Comparison of ENCODE assay signal across 1 cellular context in the genomic region with DNA sequence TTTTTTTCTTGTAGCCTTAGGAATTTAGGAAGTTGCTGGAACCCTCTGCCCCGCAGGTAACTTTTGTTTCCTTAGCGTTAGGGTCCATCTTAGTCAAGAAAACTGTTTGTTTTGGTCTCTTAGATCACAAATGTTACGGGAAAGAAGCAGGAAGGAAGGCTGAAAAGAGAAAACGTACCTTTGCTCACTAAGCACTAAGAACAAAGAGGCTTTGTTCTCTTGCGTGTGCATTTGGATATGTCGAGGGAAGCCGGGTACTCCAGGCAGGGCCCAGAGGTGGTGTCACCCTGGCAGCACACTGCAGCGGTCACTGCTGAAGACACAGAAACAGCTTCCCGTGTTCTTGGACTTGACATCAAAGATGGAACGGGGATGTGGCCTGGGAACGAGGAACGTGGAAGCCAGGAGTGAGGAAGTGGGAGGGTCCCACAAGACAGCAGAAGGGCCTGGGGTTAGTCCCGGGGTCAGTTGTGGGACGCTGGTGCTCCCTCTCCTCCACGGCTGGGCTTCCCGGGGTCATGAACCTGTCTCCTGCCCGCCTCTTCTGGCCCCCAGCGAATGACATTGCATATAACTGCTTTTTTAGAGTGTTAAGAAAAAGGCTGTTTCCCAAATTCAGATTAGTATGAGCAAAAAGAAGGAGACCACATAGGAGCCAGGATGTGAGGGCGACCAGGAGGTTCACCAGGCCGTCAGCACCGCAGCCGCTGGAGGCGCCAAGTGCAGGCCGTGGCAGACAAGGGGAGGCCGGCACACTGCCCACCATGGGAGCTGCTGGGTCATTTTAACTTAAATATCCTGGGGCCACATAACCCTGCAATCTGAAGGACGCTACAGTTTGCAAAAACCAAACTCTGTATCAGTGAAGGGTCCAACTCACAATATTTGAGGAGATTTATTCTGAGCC.
A peak's percentile ranks its signal among the peaks of the same experiment; 100 is the strongest.
TF ChIP-seq lines count a peak whose summit lies in the region.

No MANE protein-coding gene starts in this region.

TF ChIP-seq in HepG2, 621 proteins besides CTCF, POLR2A, EP300 and RAD21 (continued from another document and continues in another):
- TF ChIP-seq ZZZ3 (CRISPR knock-in tag; IDR thresholded peaks at IDR 0.05; ENCODE audit: borderline replicate concordance) (no peak), FOXA1 (IDR thresholded peaks at IDR 0.05) (no peak), FOXA1 (CRISPR knock-in tag; IDR thresholded peaks at IDR 0.05) (peak; percentile 29), ZNF75D (CRISPR knock-in tag; IDR thresholded peaks at IDR 0.05; ENCODE audit: borderline replicate concordance) (no peak), SMYD3 (CRISPR knock-in tag; IDR thresholded peaks at IDR 0.05) (no peak), ZNF607 (CRISPR knock-in tag; IDR thresholded peaks at IDR 0.05; ENCODE audit: borderline replicate concordance) (no peak), TGIF2 (CRISPR knock-in tag; IDR thresholded peaks at IDR 0.05) (peak; percentile 11; the same call in 1 of the 2 replicates), HOXA5 (CRISPR knock-in tag; IDR thresholded peaks at IDR 0.05) (no peak), SAP130 (CRISPR knock-in tag; IDR thresholded peaks at IDR 0.05; ENCODE audit: low read depth) (peak; percentile 80), MTF2 (CRISPR knock-in tag; IDR thresholded peaks at IDR 0.05; ENCODE audit: borderline replicate concordance) (no peak), ZNF383 (CRISPR knock-in tag; IDR thresholded peaks at IDR 0.05; ENCODE audit: borderline replicate concordance) (no peak), ZNF562 (CRISPR knock-in tag; IDR thresholded peaks at IDR 0.05; ENCODE audit: borderline replicate concordance) (no peak), ZNF546 (CRISPR knock-in tag; conservative IDR thresholded peaks at IDR 0.05) (no peak), ZSCAN25 (CRISPR knock-in tag; IDR thresholded peaks at IDR 0.05) (no peak), ZNF292 (CRISPR knock-in tag; IDR thresholded peaks at IDR 0.05; ENCODE audit: borderline replicate concordance, low read depth) (peak; percentile 53; the same call in 1 of the 2 replicates), ZNF776 (CRISPR knock-in tag; IDR thresholded peaks at IDR 0.05) (no peak), RXRB (CRISPR knock-in tag; IDR thresholded peaks at IDR 0.05; ENCODE audit: borderline replicate concordance) (peak; percentile 70), ZNF746 (CRISPR knock-in tag; IDR thresholded peaks at IDR 0.05) (no peak), ADNP (CRISPR knock-in tag; IDR thresholded peaks at IDR 0.05) (no peak), ZKSCAN8 (CRISPR knock-in tag; IDR thresholded peaks at IDR 0.05; ENCODE audit: borderline replicate concordance) (peak; percentile 35; the same call in 1 of the 2 replicates), YY1 (IDR thresholded peaks at IDR 0.05; ENCODE audit: insufficient read depth, insufficient replicate concordance, low read depth, low read length) (no peak), ZNF296 (CRISPR knock-in tag; conservative IDR thresholded peaks at IDR 0.05) (no peak), ZNF207 (IDR thresholded peaks at IDR 0.05; ENCODE audit: borderline replicate concordance) (no peak), SOX13 (IDR thresholded peaks at IDR 0.05) (0 out of 2 replicates have a peak, but pooled peaks have one; percentile 35), SOX13 (CRISPR knock-in tag; conservative IDR thresholded peaks at IDR 0.05 in 1 of 2, IDR thresholded peaks at IDR 0.05 in 1 of 2) (peak in 1 of 2 experiments; percentile 93; a peak in 2 of 4 replicates)
- TF ChIP-seq, protein P1, sequence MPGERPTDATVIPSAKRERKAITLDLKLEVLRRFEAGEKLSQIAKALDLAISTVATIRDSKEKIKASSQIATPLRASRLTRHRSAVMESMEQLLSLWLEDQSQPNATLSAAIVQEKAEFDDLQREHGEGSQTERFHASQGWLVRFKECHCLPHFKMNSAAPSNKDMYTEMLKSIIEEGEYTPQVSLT (CRISPR knock-in tag; IDR thresholded peaks at IDR 0.05; ENCODE audit: borderline replicate concordance, low read depth): no peak
- TF ChIP-seq, protein P2, sequence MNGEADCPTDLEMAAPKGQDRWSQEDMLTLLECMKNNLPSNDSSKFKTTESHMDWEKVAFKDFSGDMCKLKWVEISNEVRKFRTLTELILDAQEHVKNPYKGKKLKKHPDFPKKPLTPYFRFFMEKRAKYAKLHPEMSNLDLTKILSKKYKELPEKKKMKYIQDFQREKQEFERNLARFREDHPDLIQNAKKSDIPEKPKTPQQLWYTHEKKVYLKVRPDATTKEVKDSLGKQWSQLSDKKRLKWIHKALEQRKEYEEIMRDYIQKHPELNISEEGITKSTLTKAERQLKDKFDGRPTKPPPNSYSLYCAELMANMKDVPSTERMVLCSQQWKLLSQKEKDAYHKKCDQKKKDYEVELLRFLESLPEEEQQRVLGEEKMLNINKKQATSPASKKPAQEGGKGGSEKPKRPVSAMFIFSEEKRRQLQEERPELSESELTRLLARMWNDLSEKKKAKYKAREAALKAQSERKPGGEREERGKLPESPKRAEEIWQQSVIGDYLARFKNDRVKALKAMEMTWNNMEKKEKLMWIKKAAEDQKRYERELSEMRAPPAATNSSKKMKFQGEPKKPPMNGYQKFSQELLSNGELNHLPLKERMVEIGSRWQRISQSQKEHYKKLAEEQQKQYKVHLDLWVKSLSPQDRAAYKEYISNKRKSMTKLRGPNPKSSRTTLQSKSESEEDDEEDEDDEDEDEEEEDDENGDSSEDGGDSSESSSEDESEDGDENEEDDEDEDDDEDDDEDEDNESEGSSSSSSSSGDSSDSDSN (CRISPR knock-in tag; IDR thresholded peaks at IDR 0.05): peak; percentile 61
- TF ChIP-seq, protein P3, sequence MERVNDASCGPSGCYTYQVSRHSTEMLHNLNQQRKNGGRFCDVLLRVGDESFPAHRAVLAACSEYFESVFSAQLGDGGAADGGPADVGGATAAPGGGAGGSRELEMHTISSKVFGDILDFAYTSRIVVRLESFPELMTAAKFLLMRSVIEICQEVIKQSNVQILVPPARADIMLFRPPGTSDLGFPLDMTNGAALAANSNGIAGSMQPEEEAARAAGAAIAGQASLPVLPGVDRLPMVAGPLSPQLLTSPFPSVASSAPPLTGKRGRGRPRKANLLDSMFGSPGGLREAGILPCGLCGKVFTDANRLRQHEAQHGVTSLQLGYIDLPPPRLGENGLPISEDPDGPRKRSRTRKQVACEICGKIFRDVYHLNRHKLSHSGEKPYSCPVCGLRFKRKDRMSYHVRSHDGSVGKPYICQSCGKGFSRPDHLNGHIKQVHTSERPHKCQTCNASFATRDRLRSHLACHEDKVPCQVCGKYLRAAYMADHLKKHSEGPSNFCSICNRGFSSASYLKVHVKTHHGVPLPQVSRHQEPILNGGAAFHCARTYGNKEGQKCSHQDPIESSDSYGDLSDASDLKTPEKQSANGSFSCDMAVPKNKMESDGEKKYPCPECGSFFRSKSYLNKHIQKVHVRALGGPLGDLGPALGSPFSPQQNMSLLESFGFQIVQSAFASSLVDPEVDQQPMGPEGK (CRISPR knock-in tag; IDR thresholded peaks at IDR 0.05): peak; percentile 48; the same call in 1 of the 2 replicates
- TF ChIP-seq, protein P4, sequence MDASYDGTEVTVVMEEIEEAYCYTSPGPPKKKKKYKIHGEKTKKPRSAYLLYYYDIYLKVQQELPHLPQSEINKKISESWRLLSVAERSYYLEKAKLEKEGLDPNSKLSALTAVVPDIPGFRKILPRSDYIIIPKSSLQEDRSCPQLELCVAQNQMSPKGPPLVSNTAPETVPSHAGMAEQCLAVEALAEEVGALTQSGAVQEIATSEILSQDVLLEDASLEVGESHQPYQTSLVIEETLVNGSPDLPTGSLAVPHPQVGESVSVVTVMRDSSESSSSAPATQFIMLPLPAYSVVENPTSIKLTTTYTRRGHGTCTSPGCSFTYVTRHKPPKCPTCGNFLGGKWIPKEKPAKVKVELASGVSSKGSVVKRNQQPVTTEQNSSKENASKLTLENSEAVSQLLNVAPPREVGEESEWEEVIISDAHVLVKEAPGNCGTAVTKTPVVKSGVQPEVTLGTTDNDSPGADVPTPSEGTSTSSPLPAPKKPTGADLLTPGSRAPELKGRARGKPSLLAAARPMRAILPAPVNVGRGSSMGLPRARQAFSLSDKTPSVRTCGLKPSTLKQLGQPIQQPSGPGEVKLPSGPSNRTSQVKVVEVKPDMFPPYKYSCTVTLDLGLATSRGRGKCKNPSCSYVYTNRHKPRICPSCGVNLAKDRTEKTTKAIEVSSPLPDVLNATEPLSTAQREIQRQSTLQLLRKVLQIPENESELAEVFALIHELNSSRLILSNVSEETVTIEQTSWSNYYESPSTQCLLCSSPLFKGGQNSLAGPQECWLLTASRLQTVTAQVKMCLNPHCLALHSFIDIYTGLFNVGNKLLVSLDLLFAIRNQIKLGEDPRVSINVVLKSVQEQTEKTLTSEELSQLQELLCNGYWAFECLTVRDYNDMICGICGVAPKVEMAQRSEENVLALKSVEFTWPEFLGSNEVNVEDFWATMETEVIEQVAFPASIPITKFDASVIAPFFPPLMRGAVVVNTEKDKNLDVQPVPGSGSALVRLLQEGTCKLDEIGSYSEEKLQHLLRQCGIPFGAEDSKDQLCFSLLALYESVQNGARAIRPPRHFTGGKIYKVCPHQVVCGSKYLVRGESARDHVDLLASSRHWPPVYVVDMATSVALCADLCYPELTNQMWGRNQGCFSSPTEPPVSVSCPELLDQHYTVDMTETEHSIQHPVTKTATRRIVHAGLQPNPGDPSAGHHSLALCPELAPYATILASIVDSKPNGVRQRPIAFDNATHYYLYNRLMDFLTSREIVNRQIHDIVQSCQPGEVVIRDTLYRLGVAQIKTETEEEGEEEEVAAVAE (CRISPR knock-in tag; IDR thresholded peaks at IDR 0.05; ENCODE audit: borderline replicate concordance): no peak
- TF ChIP-seq, protein P5, sequence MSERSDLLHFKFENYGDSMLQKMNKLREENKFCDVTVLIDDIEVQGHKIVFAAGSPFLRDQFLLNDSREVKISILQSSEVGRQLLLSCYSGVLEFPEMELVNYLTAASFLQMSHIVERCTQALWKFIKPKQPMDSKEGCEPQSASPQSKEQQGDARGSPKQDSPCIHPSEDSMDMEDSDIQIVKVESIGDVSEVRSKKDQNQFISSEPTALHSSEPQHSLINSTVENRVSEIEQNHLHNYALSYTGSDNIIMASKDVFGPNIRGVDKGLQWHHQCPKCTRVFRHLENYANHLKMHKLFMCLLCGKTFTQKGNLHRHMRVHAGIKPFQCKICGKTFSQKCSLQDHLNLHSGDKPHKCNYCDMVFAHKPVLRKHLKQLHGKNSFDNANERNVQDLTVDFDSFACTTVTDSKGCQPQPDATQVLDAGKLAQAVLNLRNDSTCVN (CRISPR knock-in tag; IDR thresholded peaks at IDR 0.05; ENCODE audit: borderline replicate concordance): no peak
- TF ChIP-seq, protein P6, sequence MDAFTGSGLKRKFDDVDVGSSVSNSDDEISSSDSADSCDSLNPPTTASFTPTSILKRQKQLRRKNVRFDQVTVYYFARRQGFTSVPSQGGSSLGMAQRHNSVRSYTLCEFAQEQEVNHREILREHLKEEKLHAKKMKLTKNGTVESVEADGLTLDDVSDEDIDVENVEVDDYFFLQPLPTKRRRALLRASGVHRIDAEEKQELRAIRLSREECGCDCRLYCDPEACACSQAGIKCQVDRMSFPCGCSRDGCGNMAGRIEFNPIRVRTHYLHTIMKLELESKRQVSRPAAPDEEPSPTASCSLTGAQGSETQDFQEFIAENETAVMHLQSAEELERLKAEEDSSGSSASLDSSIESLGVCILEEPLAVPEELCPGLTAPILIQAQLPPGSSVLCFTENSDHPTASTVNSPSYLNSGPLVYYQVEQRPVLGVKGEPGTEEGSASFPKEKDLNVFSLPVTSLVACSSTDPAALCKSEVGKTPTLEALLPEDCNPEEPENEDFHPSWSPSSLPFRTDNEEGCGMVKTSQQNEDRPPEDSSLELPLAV (CRISPR knock-in tag; conservative IDR thresholded peaks at IDR 0.05; ENCODE audit: low read depth): no peak
- TF ChIP-seq, protein P7, sequence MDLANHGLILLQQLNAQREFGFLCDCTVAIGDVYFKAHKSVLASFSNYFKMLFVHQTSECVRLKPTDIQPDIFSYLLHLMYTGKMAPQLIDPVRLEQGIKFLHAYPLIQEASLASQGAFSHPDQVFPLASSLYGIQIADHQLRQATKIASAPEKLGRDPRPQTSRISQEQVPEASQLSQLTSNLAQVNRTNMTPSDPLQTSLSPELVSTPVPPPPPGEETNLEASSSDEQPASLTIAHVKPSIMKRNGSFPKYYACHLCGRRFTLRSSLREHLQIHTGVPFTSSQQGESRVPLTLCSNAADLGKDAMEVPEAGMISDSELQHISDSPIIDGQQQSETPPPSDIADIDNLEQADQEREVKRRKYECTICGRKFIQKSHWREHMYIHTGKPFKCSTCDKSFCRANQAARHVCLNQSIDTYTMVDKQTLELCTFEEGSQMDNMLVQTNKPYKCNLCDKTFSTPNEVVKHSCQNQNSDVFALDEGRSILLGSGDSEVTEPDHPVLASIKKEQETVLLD (CRISPR knock-in tag; IDR thresholded peaks at IDR 0.05; ENCODE audit: low read depth): no peak
- TF ChIP-seq, protein P8, sequence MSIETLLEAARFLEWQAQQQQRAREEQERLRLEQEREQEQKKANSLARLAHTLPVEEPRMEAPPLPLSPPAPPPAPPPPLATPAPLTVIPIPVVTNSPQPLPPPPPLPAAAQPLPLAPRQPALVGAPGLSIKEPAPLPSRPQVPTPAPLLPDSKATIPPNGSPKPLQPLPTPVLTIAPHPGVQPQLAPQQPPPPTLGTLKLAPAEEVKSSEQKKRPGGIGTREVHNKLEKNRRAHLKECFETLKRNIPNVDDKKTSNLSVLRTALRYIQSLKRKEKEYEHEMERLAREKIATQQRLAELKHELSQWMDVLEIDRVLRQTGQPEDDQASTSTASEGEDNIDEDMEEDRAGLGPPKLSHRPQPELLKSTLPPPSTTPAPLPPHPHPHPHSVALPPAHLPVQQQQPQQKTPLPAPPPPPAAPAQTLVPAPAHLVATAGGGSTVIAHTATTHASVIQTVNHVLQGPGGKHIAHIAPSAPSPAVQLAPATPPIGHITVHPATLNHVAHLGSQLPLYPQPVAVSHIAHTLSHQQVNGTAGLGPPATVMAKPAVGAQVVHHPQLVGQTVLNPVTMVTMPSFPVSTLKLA (IDR thresholded peaks at IDR 0.05): no peak
- TF ChIP-seq, protein P9, sequence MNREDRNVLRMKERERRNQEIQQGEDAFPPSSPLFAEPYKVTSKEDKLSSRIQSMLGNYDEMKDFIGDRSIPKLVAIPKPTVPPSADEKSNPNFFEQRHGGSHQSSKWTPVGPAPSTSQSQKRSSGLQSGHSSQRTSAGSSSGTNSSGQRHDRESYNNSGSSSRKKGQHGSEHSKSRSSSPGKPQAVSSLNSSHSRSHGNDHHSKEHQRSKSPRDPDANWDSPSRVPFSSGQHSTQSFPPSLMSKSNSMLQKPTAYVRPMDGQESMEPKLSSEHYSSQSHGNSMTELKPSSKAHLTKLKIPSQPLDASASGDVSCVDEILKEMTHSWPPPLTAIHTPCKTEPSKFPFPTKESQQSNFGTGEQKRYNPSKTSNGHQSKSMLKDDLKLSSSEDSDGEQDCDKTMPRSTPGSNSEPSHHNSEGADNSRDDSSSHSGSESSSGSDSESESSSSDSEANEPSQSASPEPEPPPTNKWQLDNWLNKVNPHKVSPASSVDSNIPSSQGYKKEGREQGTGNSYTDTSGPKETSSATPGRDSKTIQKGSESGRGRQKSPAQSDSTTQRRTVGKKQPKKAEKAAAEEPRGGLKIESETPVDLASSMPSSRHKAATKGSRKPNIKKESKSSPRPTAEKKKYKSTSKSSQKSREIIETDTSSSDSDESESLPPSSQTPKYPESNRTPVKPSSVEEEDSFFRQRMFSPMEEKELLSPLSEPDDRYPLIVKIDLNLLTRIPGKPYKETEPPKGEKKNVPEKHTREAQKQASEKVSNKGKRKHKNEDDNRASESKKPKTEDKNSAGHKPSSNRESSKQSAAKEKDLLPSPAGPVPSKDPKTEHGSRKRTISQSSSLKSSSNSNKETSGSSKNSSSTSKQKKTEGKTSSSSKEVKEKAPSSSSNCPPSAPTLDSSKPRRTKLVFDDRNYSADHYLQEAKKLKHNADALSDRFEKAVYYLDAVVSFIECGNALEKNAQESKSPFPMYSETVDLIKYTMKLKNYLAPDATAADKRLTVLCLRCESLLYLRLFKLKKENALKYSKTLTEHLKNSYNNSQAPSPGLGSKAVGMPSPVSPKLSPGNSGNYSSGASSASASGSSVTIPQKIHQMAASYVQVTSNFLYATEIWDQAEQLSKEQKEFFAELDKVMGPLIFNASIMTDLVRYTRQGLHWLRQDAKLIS (CRISPR knock-in tag; IDR thresholded peaks at IDR 0.05): no peak
